Comparison of ENCODE assay signal across 8 cellular contexts in the genomic region with DNA sequence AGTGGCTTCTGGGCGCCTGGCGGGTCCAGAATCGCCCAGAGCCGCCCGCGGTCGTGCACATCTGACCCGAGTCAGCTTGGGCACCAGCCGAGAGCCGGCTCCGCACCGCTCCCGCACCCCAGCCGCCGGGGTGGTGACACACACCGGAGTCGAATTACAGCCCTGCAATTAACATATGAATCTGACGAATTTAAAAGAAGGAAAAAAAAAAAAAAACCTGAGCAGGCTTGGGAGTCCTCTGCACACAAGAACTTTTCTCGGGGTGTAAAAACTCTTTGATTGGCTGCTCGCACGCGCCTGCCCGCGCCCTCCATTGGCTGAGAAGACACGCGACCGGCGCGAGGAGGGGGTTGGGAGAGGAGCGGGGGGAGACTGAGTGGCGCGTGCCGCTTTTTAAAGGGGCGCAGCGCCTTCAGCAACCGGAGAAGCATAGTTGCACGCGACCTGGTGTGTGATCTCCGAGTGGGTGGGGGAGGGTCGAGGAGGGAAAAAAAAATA. TPM values are rescaled to one million over a fixed set of nuclear protein-coding genes. Genes with fewer than 3 reads are reported as not detected.
DNase-seq lines count a peak whose midpoint lies in the region; ATAC-seq and TF ChIP-seq lines count a peak whose summit lies in the region.

A gene with protein sequence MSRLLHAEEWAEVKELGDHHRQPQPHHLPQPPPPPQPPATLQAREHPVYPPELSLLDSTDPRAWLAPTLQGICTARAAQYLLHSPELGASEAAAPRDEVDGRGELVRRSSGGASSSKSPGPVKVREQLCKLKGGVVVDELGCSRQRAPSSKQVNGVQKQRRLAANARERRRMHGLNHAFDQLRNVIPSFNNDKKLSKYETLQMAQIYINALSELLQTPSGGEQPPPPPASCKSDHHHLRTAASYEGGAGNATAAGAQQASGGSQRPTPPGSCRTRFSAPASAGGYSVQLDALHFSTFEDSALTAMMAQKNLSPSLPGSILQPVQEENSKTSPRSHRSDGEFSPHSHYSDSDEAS (plus strand): TSS at position 422 of the 498 bp plus-strand sequence. CDS start 174 bp downstream, outside the sequence.

- POLR2A ChIA-PET in CD4-positive, alpha-beta T cell (lab: Charles Lee) = no interaction called here

- TF ChIP-seq CTCF in CD4-positive, alpha-beta T cell (IDR thresholded peaks at IDR 0.05) = no peak
- no peak for TF ChIP-seq CTCF in suprapubic skin (IDR thresholded peaks at IDR 0.05)

- under 1% methylated on average over 40 of the region's 40 CpGs for WGBS in suprapubic skin

- no peak for TF ChIP-seq POLR2A in suprapubic skin (IDR thresholded peaks at IDR 0.05)

- no peak within 1 kb of the TSS for H3K27ac ChIP-seq in CD4-positive, alpha-beta T cell (ENCODE audit: low read depth, low read length)
- H3K27ac ChIP-seq in HUES6 (ENCODE audit: low read depth, low read length) (peak within 1 kb of the TSS; percentile 16; the same call in 1 of the 2 replicates), iPS-20b (ENCODE audit: low read length) (no peak within 1 kb of the TSS), suprapubic skin (no peak within 1 kb of the TSS)

- TF ChIP-seq EP300 in suprapubic skin (IDR thresholded peaks at IDR 0.05) = no peak

- ATAC-seq in CD4-positive, alpha-beta T cell (ENCODE audit: poor library complexity) = no peak
- no peak for ATAC-seq in HG03095 (IDR thresholded peaks at IDR 0.05; ENCODE audit: unreplicated experiment)
- no peak for ATAC-seq in HG03097 (IDR thresholded peaks at IDR 0.05; ENCODE audit: low FRiP score, unreplicated experiment)
- ATAC-seq in HG03439 (IDR thresholded peaks at IDR 0.05; ENCODE audit: unreplicated experiment) = no peak

- CTCF ChIA-PET in CD4-positive, alpha-beta T cell (lab: Charles Lee) = no interaction called here

- H3K27me3 ChIP-seq in CD4-positive, alpha-beta T cell (ENCODE audit: control insufficient read depth, insufficient read depth, low read length) = peaks cover 77% of the 10 kb centered on the region
- peaks cover 91% of the 10 kb centered on the region for H3K27me3 ChIP-seq in HUES6 (ENCODE audit: control insufficient read depth, insufficient read depth, low read length)
- H3K27me3 ChIP-seq in iPS-20b (ENCODE audit: insufficient read depth, low read length) = peaks cover 94% of the 10 kb centered on the region
- H3K27me3 ChIP-seq in suprapubic skin = peaks cover 83% of the 10 kb centered on the region

- peaks cover 84% of the 10 kb centered on the region for H3K27me3 Mint-ChIP-seq in CD4-positive, alpha-beta T cell
- H3K27me3 Mint-ChIP-seq in activated naive CD8-positive, alpha-beta T cell = peaks cover 55% of the 10 kb centered on the region

- H3K4me3 Mint-ChIP-seq in CD4-positive, alpha-beta T cell = peak within 1 kb of the TSS; percentile 9
- peak within 1 kb of the TSS; percentile 61 for H3K4me3 Mint-ChIP-seq in activated naive CD8-positive, alpha-beta T cell

- no peak within 1 kb of the TSS for H3K27ac Mint-ChIP-seq in CD4-positive, alpha-beta T cell
- no peak within 1 kb of the TSS for H3K27ac Mint-ChIP-seq in activated naive CD8-positive, alpha-beta T cell

- peaks cover 15% of the 10 kb centered on the region for H3K4me1 Mint-ChIP-seq in CD4-positive, alpha-beta T cell (ENCODE audit: low read depth)
- H3K4me1 Mint-ChIP-seq in activated naive CD8-positive, alpha-beta T cell (ENCODE audit: low read depth) = peaks cover 23% of the 10 kb centered on the region

- H3K36me3 Mint-ChIP-seq in CD4-positive, alpha-beta T cell (ENCODE audit: low read depth) = no peaks in the 10 kb centered on the region
- no peaks in the 10 kb centered on the region for H3K36me3 Mint-ChIP-seq in activated naive CD8-positive, alpha-beta T cell

- no peaks in the 10 kb centered on the region for H3K9me3 Mint-ChIP-seq in CD4-positive, alpha-beta T cell
- H3K9me3 Mint-ChIP-seq in activated naive CD8-positive, alpha-beta T cell (ENCODE audit: low read depth) = no peaks in the 10 kb centered on the region

- H3K9me3 ChIP-seq in CD4-positive, alpha-beta T cell (ENCODE audit: control insufficient read depth, low read length) = no peaks in the 10 kb centered on the region
- H3K9me3 ChIP-seq in HUES6 (ENCODE audit: control insufficient read depth, insufficient read depth, low read depth, low read length) = no peaks in the 10 kb centered on the region
- H3K9me3 ChIP-seq in iPS-20b (ENCODE audit: insufficient read depth, low read depth, low read length) = no peaks in the 10 kb centered on the region
- H3K9me3 ChIP-seq in suprapubic skin = no peaks in the 10 kb centered on the region

- intact Hi-C loops in CD4-positive, alpha-beta T cell (cut with DNase I, micrococcal nuclease) = no loop called here

- H3K4me3 ChIP-seq in HUES6 (ENCODE audit: low read depth, low read length) = peak within 1 kb of the TSS; percentile 73
- peak within 1 kb of the TSS; percentile 74 for H3K4me3 ChIP-seq in iPS-20b (ENCODE audit: low read length)
- H3K4me3 ChIP-seq in suprapubic skin = peak within 1 kb of the TSS; percentile 44

- H3K36me3 ChIP-seq in HUES6 (ENCODE audit: control insufficient read depth, insufficient read depth, low read length) (no peaks in the 10 kb centered on the region), iPS-20b (ENCODE audit: insufficient read depth, low read depth, low read length) (no peaks in the 10 kb centered on the region), suprapubic skin (no peaks in the 10 kb centered on the region)

- H3K9ac ChIP-seq in HUES6 (ENCODE audit: low read length) (peak within 1 kb of the TSS; percentile 70), iPS-20b (ENCODE audit: low read depth, low read length) (peak within 1 kb of the TSS; percentile 27; the same call in 1 of the 2 replicates)

- DNase-seq in CD4-positive, alpha-beta T cell = no peak
- no peak for DNase-seq in suprapubic skin (ENCODE audit: low spot score in 2 of 2)

- H3K4me1 ChIP-seq in HUES6 (ENCODE audit: control insufficient read depth, insufficient read depth, low read length) (peaks cover 29% of the 10 kb centered on the region), iPS-20b (ENCODE audit: insufficient read depth, low read length) (peaks cover 25% of the 10 kb centered on the region), suprapubic skin (peaks cover 32% of the 10 kb centered on the region)

RNA-seq across cellular contexts. Expression of the gene that starts here (rescaled TPM):
- not detected for total RNA-seq in CD4-positive, alpha-beta T cell
- total RNA-seq in suprapubic skin = not detected
